ENCODE assay signal across 8 cellular contexts in the genomic region with DNA sequence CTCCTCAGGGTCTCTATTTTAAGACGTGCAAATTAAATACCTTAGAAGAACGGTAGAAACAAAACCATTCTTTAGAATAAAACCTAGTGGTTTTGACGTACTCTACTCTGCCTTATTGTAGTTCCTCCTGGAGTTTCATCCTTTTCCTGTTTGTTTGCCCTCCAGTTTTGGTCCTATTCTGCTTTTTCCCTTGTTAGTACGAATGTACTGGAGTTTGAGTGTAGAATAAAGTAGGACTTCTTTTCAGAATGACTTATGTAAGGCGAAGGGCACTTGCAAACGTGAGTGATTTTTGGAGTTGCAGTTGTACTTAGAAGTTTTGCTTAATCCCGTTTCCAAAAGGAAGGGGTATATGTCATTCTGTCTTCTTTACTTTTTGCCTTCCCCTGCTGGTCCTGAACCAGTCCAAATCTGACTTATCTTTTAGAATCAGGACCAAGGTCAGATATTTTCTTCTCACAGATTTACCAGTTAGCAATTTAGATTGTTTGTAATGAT. TPM values are rescaled to one million over a fixed set of nuclear protein-coding genes. Genes with fewer than 3 reads are reported as not detected.
DNase-seq lines count a peak whose midpoint lies in the region; ATAC-seq and TF ChIP-seq lines count a peak whose summit lies in the region.

No MANE protein-coding gene starts in this region.

- H3K9me2 ChIP-seq in OCI-LY7 (ENCODE audit: insufficient read depth, low read length): no peaks in the 10 kb centered on the region

- no peak overlapping the region for H2AFZ ChIP-seq in OCI-LY7 (ENCODE audit: low read length)

- H3K27me3 Mint-ChIP-seq in Calu3 (ENCODE audit: unreplicated experiment) (no peaks in the 10 kb centered on the region), osteocyte (ENCODE audit: unreplicated experiment) (no peaks in the 10 kb centered on the region)

- H3K36me3 Mint-ChIP-seq in Calu3 (ENCODE audit: insufficient read depth, unreplicated experiment) (peaks cover 24% of the 10 kb centered on the region), osteocyte (ENCODE audit: unreplicated experiment) (peaks cover 2% of the 10 kb centered on the region)

- ATAC-seq in HG03457 (IDR thresholded peaks at IDR 0.05; ENCODE audit: unreplicated experiment): no peak
- ATAC-seq in GM21447 (IDR thresholded peaks at IDR 0.05; ENCODE audit: unreplicated experiment): no peak

- H3K4me1 Mint-ChIP-seq in Calu3 (ENCODE audit: low read depth, unreplicated experiment) (peaks cover 16% of the 10 kb centered on the region), osteocyte (ENCODE audit: unreplicated experiment) (peaks cover 28% of the 10 kb centered on the region)

- peak overlapping the region; percentile 91 for H3K4me2 ChIP-seq in OCI-LY7 (ENCODE audit: low read length)

- H3K9me3 Mint-ChIP-seq in Calu3 (ENCODE audit: low read depth, unreplicated experiment) (no peaks in the 10 kb centered on the region), osteocyte (ENCODE audit: unreplicated experiment) (no peaks in the 10 kb centered on the region)

- H3K27ac Mint-ChIP-seq in Calu3 (ENCODE audit: unreplicated experiment) (peak overlapping the region; percentile 95), osteocyte (ENCODE audit: unreplicated experiment) (peak overlapping the region; percentile 89)

- DNase-seq in Calu3: no peak
- DNase-seq in OCI-LY7 (ENCODE audit: low spot score): no peak
- peak; percentile 5 for DNase-seq in epithelial cell of esophagus (ENCODE audit: low read depth)
- no peak for DNase-seq in osteocyte (ENCODE audit: extremely low spot score, unreplicated experiment)
- no peak for DNase-seq in NCI-H146 treated with DMSO at 0.1 percent for 48 hours (lab: John Stamatoyannopoulos, UW; ENCODE audit: unreplicated experiment)
- DNase-seq in NCI-H524 (lab: John Stamatoyannopoulos, UW): no peak

- BruUV-seq in Calu3 (replicated peaks; lab: Mats Ljungman, UMichigan) (no TSS peak), OCI-LY7 (replicated peaks; lab: Mats Ljungman, UMichigan) (TSS peak; percentile 55)

- POLR2A ChIA-PET in OCI-LY7 (lab: Charles Lee): interaction anchor here (0.9 to 3.4 kb wide), 10 partner anchors 12 to 173 kb away, joined by 3 to 11 read pairs (median 5); partner anchors contain the start of gene PPP2R1B

- H3K9me3 ChIP-seq in OCI-LY7 (ENCODE audit: low read length): no peaks in the 10 kb centered on the region

- H3K4me3 Mint-ChIP-seq in Calu3 (ENCODE audit: low read depth, unreplicated experiment) (peak overlapping the region; percentile 97), osteocyte (ENCODE audit: unreplicated experiment) (peak overlapping the region; percentile 83)

- peaks cover 18% of the 10 kb centered on the region; the same call in 1 of the 2 replicates for H4K20me1 ChIP-seq in OCI-LY7 (ENCODE audit: insufficient read depth, low read length)

- peaks cover 56% of the 10 kb centered on the region for H3K79me2 ChIP-seq in OCI-LY7 (ENCODE audit: insufficient read depth, low read depth, low read length)

- H3K4me3 ChIP-seq in OCI-LY7 (ENCODE audit: low read depth, low read length, poor library complexity, severe bottlenecking) (peak overlapping the region; percentile 96), epithelial cell of esophagus (ENCODE audit: low read length) (peak overlapping the region; percentile 80)

- H3K36me3 ChIP-seq in OCI-LY7 (ENCODE audit: insufficient read depth, low read length): no peaks in the 10 kb centered on the region; the same call in 1 of the 2 replicates

- peaks cover 30% of the 10 kb centered on the region for H3K4me1 ChIP-seq in OCI-LY7 (ENCODE audit: insufficient read depth, low read length, poor library complexity, severe bottlenecking)

- TF ChIP-seq CTCF in Calu3 (IDR thresholded peaks at IDR 0.05; ENCODE audit: unreplicated experiment): no peak
- no peak for TF ChIP-seq CTCF in OCI-LY7 (conservative IDR thresholded peaks at IDR 0.05; ENCODE audit: low read length)
- no peak for TF ChIP-seq CTCF in epithelial cell of esophagus (IDR thresholded peaks at IDR 0.05; ENCODE audit: insufficient read depth, low read depth, low read length, missing control alignments)
- no peak for TF ChIP-seq CTCF in osteocyte (IDR thresholded peaks at IDR 0.05)

- CTCF ChIA-PET in Calu3 (lab: Charles Lee): interaction anchor here (0.7 to 1.4 kb wide), 5 partner anchors 115 to 174 kb away, joined by 3 to 10 read pairs (median 6); partner anchors contain the start of gene PPP2R1B
- CTCF ChIA-PET in OCI-LY7 (lab: Charles Lee; ENCODE audit: unreplicated experiment): interaction anchor here (0.7 to 2.7 kb wide), 6 partner anchors 14 to 173 kb away, joined by 3 to 18 read pairs (median 4); partner anchors contain the start of gene PPP2R1B

- intact Hi-C loops in Calu3 (cut with micrococcal nuclease; ENCODE audit: unreplicated experiment): loop anchor here (2.0 to 5.0 kb wide), 3 partner anchors 31 to 114 kb away; no protein-coding TSS in a partner anchor
- intact Hi-C loops in OCI-LY7 (cut with micrococcal nuclease; ENCODE audit: unreplicated experiment): loop anchor here (2.0 to 5.0 kb wide), 4 partner anchors 39 to 324 kb away; partner anchors contain the start of gene ALG9

- peak overlapping the region; percentile 52 for H3K27ac ChIP-seq in OCI-LY7 (ENCODE audit: low read depth, low read length, poor library complexity, severe bottlenecking)

RNA-seq across cellular contexts. Expression of gene SIK2, which starts 1.4 kb away (rescaled TPM):
- total RNA-seq in Calu3 (2022): 10.3 and 13.9 TPM in 2 replicates
- total RNA-seq in OCI-LY7 (2014; rRNA removed; shearing (Covaris generic)): 8.5 and 9.8 TPM in 2 replicates
- 16.9 and 18.1 TPM in 2 replicates for total RNA-seq in OCI-LY7 (2022)
- total RNA-seq in osteocyte: 19.0 and 21.9 TPM in 2 replicates
